13 cellular contexts compared by ENCODE assay signal in genomic region chr2:46539327-46540276, GRCh38. TPM values are rescaled to one million over a fixed set of nuclear protein-coding genes. Genes with fewer than 3 reads are reported as not detected.
A peak's percentile ranks its signal among the peaks of the same experiment; 100 is the strongest.
DNase-seq lines count a peak whose midpoint lies in the region; ATAC-seq and TF ChIP-seq lines count a peak whose summit lies in the region.
"Had no signal": no experiment of that assay in that cellular context is flagged by ENCODE, and none has a peak within 500 bp of the region (broad histone marks: within the 10 kb centered on the region; RNA-seq: fewer than 3 reads in every experiment).

No MANE protein-coding gene starts in this region.

- H2BK5ac ChIP-seq in mesenchymal stem cell (ENCODE audit: low read depth, low read length, poor library complexity, severe bottlenecking) = no peak overlapping the region

- peaks cover 10% of the 10 kb centered on the region for H3K36me3 Mint-ChIP-seq in activated naive CD8-positive, alpha-beta T cell treated with anti-CD3 and anti-CD28 coated beads for 36 hours
- H3K36me3 Mint-ChIP-seq in activated CD8-positive, alpha-beta memory T cell treated with anti-CD3 and anti-CD28 coated beads, Interleukin-2, amount 10 ng/mL, durations not matched to agents 7 days and 5 days = peaks cover 3% of the 10 kb centered on the region
- H3K36me3 Mint-ChIP-seq in Calu3 (ENCODE audit: insufficient read depth, unreplicated experiment) = peaks cover 28% of the 10 kb centered on the region

- intact Hi-C loops in left ventricle myocardium inferior (cut with micrococcal nuclease) (no loop called here), right cardiac atrium (cut with DNase I) (no loop called here), Calu3 (cut with micrococcal nuclease; ENCODE audit: unreplicated experiment) (no loop called here)

- peaks cover 44% of the 10 kb centered on the region for H3K4me1 ChIP-seq in left ventricle myocardium inferior
- H3K4me1 ChIP-seq in right cardiac atrium (ENCODE audit: control insufficient read depth, insufficient read depth, low read length) = peaks cover 17% of the 10 kb centered on the region
- H3K4me1 ChIP-seq in mesenchymal stem cell (ENCODE audit: control insufficient read depth, insufficient read depth, low read depth, low read length) = peaks cover 14% of the 10 kb centered on the region
- H3K4me1 ChIP-seq in tibial nerve = peaks cover 0 to 49% (median 26%) of the 10 kb centered on the region in 4 donors

- peak overlapping the region; percentile 23 for H3K9ac ChIP-seq in mesenchymal stem cell (ENCODE audit: low read length)

- H3K27me3 Mint-ChIP-seq in activated naive CD8-positive, alpha-beta T cell treated with anti-CD3 and anti-CD28 coated beads for 36 hours = no peaks in the 10 kb centered on the region
- no peaks in the 10 kb centered on the region for H3K27me3 Mint-ChIP-seq in activated CD8-positive, alpha-beta memory T cell treated with anti-CD3 and anti-CD28 coated beads, Interleukin-2, amount 10 ng/mL, durations not matched to agents 7 days and 5 days
- H3K27me3 Mint-ChIP-seq in Calu3 (ENCODE audit: unreplicated experiment) = no peaks in the 10 kb centered on the region
- H3K27me3 Mint-ChIP-seq: activated naive CD4-positive, alpha-beta T cell treated with anti-CD3 and anti-CD28 coated beads, Interleukin-2, amount 50 U/mL, for 24 hours had no signal

- peak overlapping the region; percentile 36 for H3K4me3 Mint-ChIP-seq in activated naive CD8-positive, alpha-beta T cell treated with anti-CD3 and anti-CD28 coated beads for 36 hours
- no peak overlapping the region for H3K4me3 Mint-ChIP-seq in activated CD8-positive, alpha-beta memory T cell treated with anti-CD3 and anti-CD28 coated beads, Interleukin-2, amount 10 ng/mL, durations not matched to agents 7 days and 5 days
- H3K4me3 Mint-ChIP-seq in Calu3 (ENCODE audit: low read depth, unreplicated experiment) = no peak overlapping the region
- H3K4me3 Mint-ChIP-seq: activated naive CD4-positive, alpha-beta T cell treated with anti-CD3 and anti-CD28 coated beads, Interleukin-2, amount 50 U/mL, for 24 hours had no signal

- BruUV-seq in Calu3 (replicated peaks; lab: Mats Ljungman, UMichigan) = no TSS peak

- TF ChIP-seq POLR2A in tibial nerve (IDR thresholded peaks at IDR 0.05) = no peak

- H3K18ac ChIP-seq in mesenchymal stem cell (ENCODE audit: low read depth in 1 of 2, low read length in 2 of 2) = no peak overlapping the region

- H3K27ac ChIP-seq in left ventricle myocardium inferior (replicated peaks) = peak overlapping the region; percentile 98
- H3K27ac ChIP-seq in right cardiac atrium (ENCODE audit: low read length) = no peak overlapping the region
- no peak overlapping the region for H3K27ac ChIP-seq in mesenchymal stem cell (ENCODE audit: low read length, poor library complexity, severe bottlenecking)
- peak overlapping the region in 3 of 4 donors; percentile 1 to 97 (median 95) for H3K27ac ChIP-seq in tibial nerve

- H2AK5ac ChIP-seq in mesenchymal stem cell (ENCODE audit: low read length, severe bottlenecking) = no peak overlapping the region

- no peak overlapping the region for H2BK15ac ChIP-seq in mesenchymal stem cell (ENCODE audit: low read depth, poor library complexity, severe bottlenecking)

- H2BK12ac ChIP-seq in mesenchymal stem cell (ENCODE audit: low read length in 2 of 2) = no peak overlapping the region

- CTCF ChIA-PET in activated CD8-positive, alpha-beta memory T cell treated with anti-CD3 and anti-CD28 coated beads, Interleukin-2, amount 10 ng/mL, durations not matched to agents 7 days and 5 days (lab: Charles Lee) = interaction anchor here (0.6 to 1.2 kb wide), 4 partner anchors 49 to 582 kb away, joined by 3 to 5 read pairs (median 3); no protein-coding TSS in a partner anchor
- CTCF ChIA-PET in Calu3 (lab: Charles Lee) = no interaction called here

- no peak overlapping the region for H3K4me3 ChIP-seq in left ventricle myocardium inferior
- H3K4me3 ChIP-seq in right cardiac atrium (ENCODE audit: low read length) = no peak overlapping the region
- H3K4me3 ChIP-seq in mesenchymal stem cell (ENCODE audit: insufficient read depth in 1 of 2, low read depth in 1 of 2, low read length in 2 of 2) = no peak overlapping the region
- H3K4me3 ChIP-seq in tibial nerve = no peak overlapping the region
- H3K4me3 ChIP-seq: lung had no signal

- peaks cover 3% of the 10 kb centered on the region for H3K36me3 ChIP-seq in left ventricle myocardium inferior
- H3K36me3 ChIP-seq in mesenchymal stem cell (ENCODE audit: control insufficient read depth in 1 of 2, insufficient read depth in 2 of 2, low read depth in 1 of 2, low read length in 2 of 2) = peaks cover 0 to under 1% of the 10 kb centered on the region in 2 experiments
- peaks cover 0 to 14% (median 0%) of the 10 kb centered on the region in 3 donors for H3K36me3 ChIP-seq in tibial nerve

- TF ChIP-seq EP300 in tibial nerve (IDR thresholded peaks at IDR 0.05) = no peak

- H3K79me1 ChIP-seq in mesenchymal stem cell (replicated peaks; ENCODE audit: low read length, poor library complexity, severe bottlenecking) = no peaks in the 10 kb centered on the region

- H3K4me1 Mint-ChIP-seq in activated naive CD8-positive, alpha-beta T cell treated with anti-CD3 and anti-CD28 coated beads for 36 hours = peaks cover 64% of the 10 kb centered on the region
- H3K4me1 Mint-ChIP-seq in activated CD8-positive, alpha-beta memory T cell treated with anti-CD3 and anti-CD28 coated beads, Interleukin-2, amount 10 ng/mL, durations not matched to agents 7 days and 5 days = peaks cover 65% of the 10 kb centered on the region
- H3K4me1 Mint-ChIP-seq in Calu3 (ENCODE audit: low read depth, unreplicated experiment) = peaks cover 10% of the 10 kb centered on the region

- no peak overlapping the region for H3K4me2 ChIP-seq in mesenchymal stem cell (ENCODE audit: low read length, poor library complexity, severe bottlenecking)

- no peak overlapping the region for H3K27ac Mint-ChIP-seq in activated naive CD8-positive, alpha-beta T cell treated with anti-CD3 and anti-CD28 coated beads for 36 hours
- no peak overlapping the region for H3K27ac Mint-ChIP-seq in activated CD8-positive, alpha-beta memory T cell treated with anti-CD3 and anti-CD28 coated beads, Interleukin-2, amount 10 ng/mL, durations not matched to agents 7 days and 5 days
- no peak overlapping the region for H3K27ac Mint-ChIP-seq in Calu3 (ENCODE audit: unreplicated experiment)
- H3K27ac Mint-ChIP-seq: activated naive CD4-positive, alpha-beta T cell treated with anti-CD3 and anti-CD28 coated beads, Interleukin-2, amount 50 U/mL, for 24 hours had no signal

- H3K23ac ChIP-seq in mesenchymal stem cell (ENCODE audit: low read length in 2 of 2) = no peak overlapping the region

- no peak overlapping the region for H4K8ac ChIP-seq in mesenchymal stem cell (ENCODE audit: low read length)

- ATAC-seq in right cardiac atrium = no peak
- no peak for ATAC-seq in activated CD8-positive, alpha-beta memory T cell treated with anti-CD3 and anti-CD28 coated beads, Interleukin-2, amount 10 ng/mL, durations not matched to agents 7 days and 5 days

- no peak for TF ChIP-seq CTCF in left ventricle myocardium inferior (IDR thresholded peaks at IDR 0.05; ENCODE audit: borderline replicate concordance)
- TF ChIP-seq CTCF in tibial nerve (IDR thresholded peaks at IDR 0.05) = no peak
- no peak for TF ChIP-seq CTCF in Calu3 (IDR thresholded peaks at IDR 0.05; ENCODE audit: unreplicated experiment)

- H2AFZ ChIP-seq in mesenchymal stem cell (ENCODE audit: low read depth, low read length) = no peak overlapping the region

- no peak overlapping the region for H4K91ac ChIP-seq in mesenchymal stem cell (ENCODE audit: low read length)

- H3K14ac ChIP-seq in mesenchymal stem cell (ENCODE audit: low read length in 2 of 2) = no peak overlapping the region

- H3K27me3 ChIP-seq in left ventricle myocardium inferior (ENCODE audit: low read depth) (no peaks in the 10 kb centered on the region), right cardiac atrium (ENCODE audit: control insufficient read depth, insufficient read depth) (no peaks in the 10 kb centered on the region), mesenchymal stem cell (ENCODE audit: control insufficient read depth in 1 of 2, insufficient read depth in 1 of 2, low read length in 2 of 2) (no peaks in the 10 kb centered on the region), tibial nerve (no peaks in the 10 kb centered on the region)

- H3K4ac ChIP-seq in mesenchymal stem cell (ENCODE audit: low read depth in 1 of 2, low read length in 2 of 2) = no peak overlapping the region

- DNase-seq in left ventricle myocardium inferior = no peak
- no peak for DNase-seq in right cardiac atrium
- DNase-seq in activated naive CD8-positive, alpha-beta T cell treated with anti-CD3 and anti-CD28 coated beads for 36 hours = no peak
- no peak for DNase-seq in mesenchymal stem cell
- peak in 1 of 2 donors; percentile 3 for DNase-seq in tibial nerve (ENCODE audit: low spot score in 2 of 2)
- DNase-seq in activated CD8-positive, alpha-beta memory T cell treated with anti-CD3 and anti-CD28 coated beads, Interleukin-2, amount 10 ng/mL, durations not matched to agents 7 days and 5 days = no peak
- no peak for DNase-seq in amniotic stem cell (lab: John Stamatoyannopoulos, UW)
- no peak for DNase-seq in Calu3
- DNase-seq: activated CD4-positive, CD25-positive, alpha-beta regulatory T cell treated with anti-CD3 and anti-CD28 coated beads, Interleukin-2, amount 50 U/mL, for 72 hours; NCI-H1436; stimulated activated CD4-positive, alpha-beta T cell treated with anti-CD3 and anti-CD28 coated beads, Interleukin-1b, Interleukin-23, amount 100 ng/mL, for 48 hours had no signal

- 70% methylated on average over 7 of the region's 7 CpGs for WGBS in right cardiac atrium
- 95% methylated on average over 7 of the region's 7 CpGs for WGBS in mesenchymal stem cell
- WGBS in tibial nerve, 2 donors = 57 to 60% methylated on average over 7 of the region's 7 CpGs

- H3K9me3 ChIP-seq in left ventricle myocardium inferior (replicated peaks) (no peaks in the 10 kb centered on the region), right cardiac atrium (ENCODE audit: control insufficient read depth, low read length) (no peaks in the 10 kb centered on the region), mesenchymal stem cell (ENCODE audit: control insufficient read depth, low read length) (no peaks in the 10 kb centered on the region), tibial nerve (no peaks in the 10 kb centered on the region)

- H2BK120ac ChIP-seq in mesenchymal stem cell (ENCODE audit: low read depth, low read length) = no peak overlapping the region

- H3K9me3 Mint-ChIP-seq in activated naive CD8-positive, alpha-beta T cell treated with anti-CD3 and anti-CD28 coated beads for 36 hours = no peaks in the 10 kb centered on the region
- H3K9me3 Mint-ChIP-seq in activated CD8-positive, alpha-beta memory T cell treated with anti-CD3 and anti-CD28 coated beads, Interleukin-2, amount 10 ng/mL, durations not matched to agents 7 days and 5 days (ENCODE audit: low read depth) = no peaks in the 10 kb centered on the region
- H3K9me3 Mint-ChIP-seq in Calu3 (ENCODE audit: low read depth, unreplicated experiment) = no peaks in the 10 kb centered on the region
- H3K9me3 Mint-ChIP-seq: activated naive CD4-positive, alpha-beta T cell treated with anti-CD3 and anti-CD28 coated beads, Interleukin-2, amount 50 U/mL, for 24 hours had no signal

RNA-seq across cellular contexts. Expression of gene RHOQ, which starts 2.7 kb away (rescaled TPM):
- total RNA-seq in left ventricle myocardium inferior (380 TPM), right cardiac atrium (100 to 1,000 TPM; 144 to 169 (median 162) TPM), tibial nerve (100 to 1,000 TPM; 116 to 149 (median 127) TPM), Calu3 (2022) (23.6 and 24.1 TPM in 2 replicates)
- 103 TPM for polyA plus RNA-seq in right cardiac atrium
- 10 to 100 TPM; 15.0 to 15.7 TPM for total RNA-seq in activated naive CD8-positive, alpha-beta T cell treated with anti-CD3 and anti-CD28 coated beads for 36 hours
- 174 TPM for polyA plus RNA-seq in mesenchymal stem cell (2013, experiment 1 of 2)
- polyA plus RNA-seq in mesenchymal stem cell (2013, experiment 2 of 2) = 178 TPM
- 10 to 100 TPM; 11.4 to 14.5 TPM for total RNA-seq in activated CD8-positive, alpha-beta memory T cell treated with anti-CD3 and anti-CD28 coated beads, Interleukin-2, amount 10 ng/mL, durations not matched to agents 7 days and 5 days

RNA-seq across cellular contexts. Expression of gene ATP6V1E2, which starts 2.8 kb away (rescaled TPM):
- total RNA-seq in left ventricle myocardium inferior (9.1 TPM), right cardiac atrium (1 to 10 TPM; 3.4 to 7.0 (median 6.3) TPM), tibial nerve (1 to 10 TPM; 1.8 to 9.0 (median 3.9) TPM), Calu3 (2022) (10.6 and 11.5 TPM in 2 replicates)
- polyA plus RNA-seq in right cardiac atrium = 3.5 TPM
- total RNA-seq in activated naive CD8-positive, alpha-beta T cell treated with anti-CD3 and anti-CD28 coated beads for 36 hours = 1 to 10 TPM; 5.7 to 8.3 TPM
- polyA plus RNA-seq in mesenchymal stem cell (2013, experiment 1 of 2) = 2.4 TPM
- 2.2 TPM for polyA plus RNA-seq in mesenchymal stem cell (2013, experiment 2 of 2)
- 1 to 10 TPM; 6.0 to 8.2 TPM for total RNA-seq in activated CD8-positive, alpha-beta memory T cell treated with anti-CD3 and anti-CD28 coated beads, Interleukin-2, amount 10 ng/mL, durations not matched to agents 7 days and 5 days

Comparison
In these comparisons a context has a peak if more than half of its experiments do, and no peak if none do; other contexts are left out.
1. H3K27ac ChIP-seq: peak in left ventricle myocardium inferior (single experiment) and tibial nerve (3 of 4); none in right cardiac atrium (single experiment) and mesenchymal stem cell (single experiment).